In the genomic region with DNA sequence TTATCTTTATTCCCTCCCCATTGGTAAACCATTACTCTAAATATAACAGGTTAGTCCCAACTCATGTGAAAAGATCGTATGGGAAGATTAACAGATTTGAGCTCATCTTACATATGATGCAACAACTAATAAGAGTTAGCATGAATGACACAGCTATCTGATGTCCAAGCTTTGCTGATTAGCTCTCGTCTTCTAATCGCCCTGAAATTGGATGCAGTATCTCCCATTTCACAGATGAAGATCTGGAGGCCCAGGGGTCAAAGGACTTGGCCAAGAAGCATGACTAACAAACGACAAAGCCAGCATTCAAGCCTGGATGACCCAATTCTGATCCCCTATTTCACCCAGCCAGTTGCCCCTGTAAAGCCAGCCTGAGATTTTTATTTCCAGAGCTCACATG, we compare ENCODE assay signal across 19 cellular contexts. TPM values are rescaled to one million over a fixed set of nuclear protein-coding genes. Genes with fewer than 3 reads are reported as not detected.
DNase-seq lines count a peak whose midpoint lies in the region; ATAC-seq, FAIRE-seq and TF ChIP-seq lines count a peak whose summit lies in the region.
"Had no signal": no experiment of that assay in that cellular context is flagged by ENCODE, and none has a peak within 500 bp of the region (broad histone marks: within the 10 kb centered on the region; RNA-seq: fewer than 3 reads in every experiment).

No MANE protein-coding gene starts in this region.

- no peaks in the 10 kb centered on the region for H3K9me2 ChIP-seq in DOHH2 (replicated peaks; ENCODE audit: control insufficient read depth, low read length)

- H3F3A ChIP-seq in DOHH2 (ENCODE audit: control insufficient read depth, insufficient read depth) = peaks cover 54% of the 10 kb centered on the region

- no peaks in the 10 kb centered on the region for H4K20me1 ChIP-seq in DOHH2 (ENCODE audit: control insufficient read depth, insufficient read depth, low read depth, low read length)
- peaks cover 8% of the 10 kb centered on the region; the same call in 1 of the 2 replicates for H4K20me1 ChIP-seq in K562 (replicated peaks; ENCODE audit: control insufficient read depth, insufficient read depth, low read length)

- no peak overlapping the region for H3K9ac ChIP-seq in K562 (ENCODE audit: insufficient read depth in 1 of 2, low read depth in 2 of 2, low read length in 2 of 2)
- H3K9ac ChIP-seq: GM23248 had no signal

- H3K27me3 Mint-ChIP-seq in Caco-2 (ENCODE audit: insufficient read depth, unreplicated experiment) = no peaks in the 10 kb centered on the region

- no peak overlapping the region for H3K4me3 Mint-ChIP-seq in Caco-2 (ENCODE audit: unreplicated experiment)
- H3K4me3 Mint-ChIP-seq: CD4-positive, alpha-beta memory T cell had no signal

- no peak for TF ChIP-seq POLR2A in K562 (conservative IDR thresholded peaks at IDR 0.05)

- peaks cover 67% of the 10 kb centered on the region for H3K4me1 Mint-ChIP-seq in Caco-2 (ENCODE audit: low read depth, unreplicated experiment)
- H3K4me1 Mint-ChIP-seq: CD4-positive, alpha-beta memory T cell had no signal

- BruUV-seq in Caco-2 (replicated peaks; lab: Mats Ljungman, UMichigan) = no TSS peak
- BruUV-seq in K562 (replicated peaks; lab: Mats Ljungman, UMichigan) = no TSS peak

- H3K9me3 Mint-ChIP-seq in Caco-2 (ENCODE audit: unreplicated experiment) = no peaks in the 10 kb centered on the region

- peak overlapping the region; percentile 94 for H3K27ac ChIP-seq in DOHH2 (ENCODE audit: low read depth, low read length)
- H3K27ac ChIP-seq in K562 (ENCODE audit: extremely low read depth, low read depth, low read length) = no peak overlapping the region
- H3K27ac ChIP-seq: A549, C4-2B, GM23248 had no signal

- TF ChIP-seq RAD21 in K562 (CRISPR knock-in tag; conservative IDR thresholded peaks at IDR 0.05 in 1 of 2, IDR thresholded peaks at IDR 0.05 in 1 of 2) = no peak

- no peak overlapping the region for H2AFZ ChIP-seq in K562 (ENCODE audit: low read depth, low read length)
- H2AFZ ChIP-seq: GM23248 had no signal

- peaks cover 41% of the 10 kb centered on the region for H3K4me1 ChIP-seq in Caco-2
- peaks cover 100% of the 10 kb centered on the region for H3K4me1 ChIP-seq in DOHH2 (ENCODE audit: control insufficient read depth, low read length)
- peaks cover 0 to 3% of the 10 kb centered on the region in 2 experiments; a peak in 3 of 5 replicates for H3K4me1 ChIP-seq in K562 (replicated peaks in 1 of 2; ENCODE audit: control insufficient read depth in 2 of 2, insufficient read depth in 2 of 2, low read length in 2 of 2)
- H3K4me1 ChIP-seq: A549, BE2C had no signal

- H3K4me2 ChIP-seq in DOHH2 (ENCODE audit: low read length) (peak overlapping the region; percentile 96), K562 (ENCODE audit: insufficient read depth, low read length) (no peak overlapping the region)
- H3K4me2 ChIP-seq: A549 had no signal

- 2% methylated on average over 4 of the region's 4 CpGs for WGBS in K562 (ENCODE audit: insufficient coverage, low coverage, missing lambda C conversion rate)

- H3K4me3 ChIP-seq in Caco-2 (ENCODE audit: low read depth, low read length) (no peak overlapping the region), DOHH2 (ENCODE audit: low read length) (no peak overlapping the region), K562 (no peak overlapping the region)
- H3K4me3 ChIP-seq: A549, GM23248 had no signal

- peak; percentile 62; the same call in 1 of the 2 replicates for TF ChIP-seq EP300 in K562 (IDR thresholded peaks at IDR 0.05; ENCODE audit: low read length)

- H3K36me3 Mint-ChIP-seq in Caco-2 (ENCODE audit: insufficient read depth, unreplicated experiment) = peaks cover 4% of the 10 kb centered on the region
- H3K36me3 Mint-ChIP-seq: CD4-positive, alpha-beta memory T cell had no signal

- ATAC-seq in K562 (no peak), GM21423 (IDR thresholded peaks at IDR 0.05; ENCODE audit: unreplicated experiment) (no peak)
- ATAC-seq: A549, HCT116 had no signal

- peaks cover 2% of the 10 kb centered on the region for H3K9me1 ChIP-seq in K562 (ENCODE audit: control insufficient read depth, insufficient read depth, low read length)

- POLR2A ChIA-PET in Caco-2 (lab: Charles Lee) (interaction anchor here (0.6 kb wide), 1 partner anchor 10 kb away, joined by 4 read pairs; no protein-coding TSS in a partner anchor), K562 (lab: Yijun Ruan, JAX) (interaction anchor here (0.6 to 1.1 kb wide), 2 partner anchors 11 to 894 kb away, joined by 3 read pairs; no protein-coding TSS in a partner anchor)

- no peak for TF ChIP-seq CTCF in Caco-2 (IDR thresholded peaks at IDR 0.05; ENCODE audit: insufficient read depth in 1 of 2, low read depth in 1 of 2, low read length in 1 of 2, severe bottlenecking in 1 of 2, unreplicated experiment in 1 of 2)
- no peak for TF ChIP-seq CTCF in DOHH2 (IDR thresholded peaks at IDR 0.05; ENCODE audit: low read depth, low read length, poor library complexity, severe bottlenecking)
- TF ChIP-seq CTCF in K562 (IDR thresholded peaks at IDR 0.05 in 2 of 3, conservative IDR thresholded peaks at IDR 0.05 in 1 of 3; ENCODE audit: insufficient read depth in 2 of 3, low read depth in 1 of 3, low read length in 3 of 3) = no peak

- in situ Hi-C loops in K562 (cut with MboI) = no loop called here

- intact Hi-C loops in Caco-2 (cut with micrococcal nuclease; ENCODE audit: unreplicated experiment) = no loop called here
- intact Hi-C loops in K562 (cut with micrococcal nuclease) = no loop called here

- no peaks in the 10 kb centered on the region for H3K9me3 ChIP-seq in Caco-2
- H3K9me3 ChIP-seq in DOHH2 (ENCODE audit: control insufficient read depth, insufficient read depth, low read length) = no peaks in the 10 kb centered on the region
- H3K9me3 ChIP-seq in K562 (replicated peaks; ENCODE audit: control insufficient read depth, insufficient read depth, low read depth, low read length) = no peaks in the 10 kb centered on the region
- H3K9me3 ChIP-seq: A549, BE2C had no signal

- H3K27me3 ChIP-seq in Caco-2 (replicated peaks; ENCODE audit: control insufficient read depth, insufficient read depth, low read length) = no peaks in the 10 kb centered on the region
- no peaks in the 10 kb centered on the region for H3K27me3 ChIP-seq in DOHH2 (ENCODE audit: control insufficient read depth, low read length)
- H3K27me3 ChIP-seq in K562 (ENCODE audit: control insufficient read depth in 2 of 2, insufficient read depth in 2 of 2, low read length in 2 of 2) = peaks cover 3 to 37% of the 10 kb centered on the region in 2 experiments; a peak in 3 of 5 replicates
- H3K27me3 ChIP-seq: BE2C had no signal

- DNase-seq in Caco-2 (no peak), OCI-M1 (lab: John Stamatoyannopoulos, UW) (peak; percentile 14), K562 (ENCODE audit: extremely low read depth in 1 of 4, low spot score in 3 of 4) (no peak), COR-L47 (lab: John Stamatoyannopoulos, UW) (no peak), NCI-H1092 (lab: John Stamatoyannopoulos, UW) (no peak)
- no peak for DNase-seq in stimulated activated CD4-positive, alpha-beta T cell treated with anti-CD3 and anti-CD28 coated beads, Interleukin-2, amount 100 ng/mL, for 24 hours
- DNase-seq: BE2C; CD4-positive, alpha-beta memory T cell; DND-41; GF-D8; GM23248 had no signal

- no peak for FAIRE-seq in K562 (lab: Jason Lieb, UNC)
- FAIRE-seq: A549, GM19239, H54 had no signal

- H3K79me2 ChIP-seq in DOHH2 (ENCODE audit: control insufficient read depth, low read length) (peaks cover 73% of the 10 kb centered on the region), K562 (ENCODE audit: control insufficient read depth, insufficient read depth, low read length) (no peaks in the 10 kb centered on the region)

- H3K36me3 ChIP-seq in Caco-2 (ENCODE audit: control insufficient read depth, insufficient read depth, low read length) (no peaks in the 10 kb centered on the region; the same call in 1 of the 2 replicates), DOHH2 (ENCODE audit: control insufficient read depth, low read length) (peaks cover 17% of the 10 kb centered on the region), K562 (ENCODE audit: control insufficient read depth, insufficient read depth, low read length) (no peaks in the 10 kb centered on the region)
- H3K36me3 ChIP-seq: BE2C had no signal

- H3K27ac Mint-ChIP-seq in Caco-2 (ENCODE audit: unreplicated experiment) = peak overlapping the region; percentile 78
- H3K27ac Mint-ChIP-seq: CD4-positive, alpha-beta memory T cell had no signal

- CTCF ChIA-PET in Caco-2 (lab: Charles Lee) = interaction anchor here (0.7 kb wide), 1 partner anchor 55 kb away, joined by 3 read pairs; a partner anchor contains a TSS
- CTCF ChIA-PET in K562 (lab: Yijun Ruan, JAX; ENCODE audit: low intra/inter-chr PET ratio) = no interaction called here

RNA-seq across cellular contexts. Expression of a gene that starts 8.4 kb away (rescaled TPM):
- 266 and 317 TPM in 2 replicates for total RNA-seq in Caco-2 (2022)
- not detected in 2 replicates for total RNA-seq in K562 (2011; cell fraction: chromatin; rRNA removed; ENCODE audit: low replicate concordance)
- total RNA-seq in K562 (2011; cell fraction: nucleolus; rRNA removed) = not detected in 2 replicates
- not detected in 2 replicates for total RNA-seq in K562 (2011; cell fraction: nucleoplasm; rRNA removed)
- not detected in 2 replicates for total RNA-seq in K562 (2014; rRNA removed)
- not detected in 2 replicates for total RNA-seq in K562 (2014; rRNA removed; fragmentation: Illumina TruSeq; extraction: Trizol)
- not detected in 2 replicates for total RNA-seq in K562 (2015; rRNA removed; fragmentation: Illumina TruSeq; extraction: Trizol)
- 0.13 and 0.18 TPM in 2 replicates for total RNA-seq in K562 (2021)
- polyA plus RNA-seq in K562 (2011; rRNA removed) = not detected in 2 replicates
- not detected in 2 replicates for polyA plus RNA-seq in K562 (2011; cell fraction: cytosol; rRNA removed)
- not detected in 2 replicates for polyA plus RNA-seq in K562 (2011; cell fraction: nucleus; rRNA removed)
- polyA plus RNA-seq in K562 (2012) = 0.07 and 0.15 TPM in 2 replicates
- not detected in 2 replicates for polyA plus RNA-seq in K562 (2014; fragmentation: Illumina TruSeq; extraction: Trizol)
- not detected for polyA plus RNA-seq in K562 (2014; fragmentation: Nextera tagmentation; extraction: Ambion mirVana)
- not detected in 2 replicates for polyA plus RNA-seq in K562 (2014; rRNA removed)
- polyA minus RNA-seq in K562 (2011; rRNA and poly(A)+ RNA removed) = not detected in 2 replicates
- not detected in 2 replicates for polyA minus RNA-seq in K562 (2011; cell fraction: cytosol; rRNA and poly(A)+ RNA removed)
- polyA minus RNA-seq in K562 (2011; cell fraction: nucleus; rRNA and poly(A)+ RNA removed) = not detected in 2 replicates
- total RNA-seq: CD4-positive, alpha-beta memory T cell; GM23248 had no signal
- polyA plus RNA-seq: AG04450; CD4-positive, alpha-beta memory T cell; GM23248 had no signal

RNA-seq across cellular contexts. Expression of a gene that starts 54.8 kb away (rescaled TPM):
- total RNA-seq in Caco-2 (2022) (not detected in 2 replicates), K562 (2014; rRNA removed) (not detected in 2 replicates), K562 (2014; rRNA removed; fragmentation: Illumina TruSeq; extraction: Trizol) (not detected in 2 replicates), K562 (2015; rRNA removed; fragmentation: Illumina TruSeq; extraction: Trizol) (not detected in 2 replicates), K562 (2021) (not detected in 2 replicates)
- not detected in 2 replicates for total RNA-seq in K562 (2011; cell fraction: chromatin; rRNA removed; ENCODE audit: low replicate concordance)
- total RNA-seq in K562 (2011; cell fraction: nucleolus; rRNA removed) = not detected in 2 replicates
- not detected in 2 replicates for total RNA-seq in K562 (2011; cell fraction: nucleoplasm; rRNA removed)
- polyA plus RNA-seq in K562 (2011; rRNA removed) (not detected in 2 replicates), K562 (2014; fragmentation: Illumina TruSeq; extraction: Trizol) (not detected in 2 replicates), K562 (2014; fragmentation: Nextera tagmentation; extraction: Ambion mirVana) (not detected), K562 (2014; rRNA removed) (not detected in 2 replicates)
- not detected in 2 replicates for polyA plus RNA-seq in K562 (2011; cell fraction: cytosol; rRNA removed)
- polyA plus RNA-seq in K562 (2011; cell fraction: nucleus; rRNA removed) = not detected in 2 replicates
- not detected in 2 replicates for polyA plus RNA-seq in K562 (2012)
- polyA minus RNA-seq in K562 (2011; rRNA and poly(A)+ RNA removed) = not detected in 2 replicates
- not detected in 2 replicates for polyA minus RNA-seq in K562 (2011; cell fraction: cytosol; rRNA and poly(A)+ RNA removed)
- polyA minus RNA-seq in K562 (2011; cell fraction: nucleus; rRNA and poly(A)+ RNA removed) = not detected in 2 replicates
- total RNA-seq: CD4-positive, alpha-beta memory T cell; GM23248 had no signal
- polyA plus RNA-seq: A549; AG04450; CD4-positive, alpha-beta memory T cell; GM23248 had no signal

Comparison
In these comparisons a context has a peak if more than half of its experiments do, and no peak if none do; other contexts are left out.
1. RNA of a gene that starts 8.4 kb away (total RNA-seq): 266 to 317 TPM in Caco-2; 0.13 to 0.18 TPM in K562; every median in the first group is over 100 times any median in the second.